Comparison of ENCODE assay signal across 8 cellular contexts in the genomic region with DNA sequence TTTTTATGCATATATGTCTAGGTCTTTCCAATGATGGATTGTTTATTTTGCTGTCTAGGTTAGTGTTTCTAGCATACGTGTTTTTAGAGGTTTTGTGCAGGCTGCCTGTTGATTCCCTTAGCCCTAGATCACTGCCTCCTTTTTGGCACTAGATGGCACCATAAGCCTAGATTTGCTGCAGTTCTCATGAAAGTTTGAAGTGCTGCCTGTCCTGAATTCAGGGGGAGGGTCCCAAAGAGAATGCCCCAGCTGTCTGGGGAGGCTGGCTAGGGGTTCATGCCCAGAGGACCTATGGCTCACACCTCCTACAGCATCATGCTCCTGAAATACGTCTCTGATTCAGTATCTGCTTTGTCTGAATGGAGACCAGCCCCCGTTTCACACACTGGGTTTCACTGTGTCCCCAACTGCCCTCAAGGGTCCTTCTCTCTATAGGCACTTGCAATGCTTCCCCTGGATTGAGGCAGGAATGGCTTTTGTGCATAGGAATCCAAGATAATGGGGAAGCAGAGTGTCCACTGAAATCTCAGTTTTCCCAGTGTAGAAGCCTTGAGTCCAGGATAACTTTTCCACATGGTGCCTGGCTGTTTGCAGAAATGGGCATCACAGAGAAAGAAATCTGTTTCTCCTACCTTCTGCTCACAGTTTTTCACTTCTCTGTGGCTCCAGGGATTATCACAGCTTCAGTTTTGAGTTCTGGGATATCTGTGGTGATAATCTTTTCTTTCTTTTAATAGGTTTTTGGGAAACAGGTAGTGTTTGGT. TPM values are rescaled to one million over a fixed set of nuclear protein-coding genes. Genes with fewer than 3 reads are reported as not detected.
DNase-seq lines count a peak whose midpoint lies in the region; ATAC-seq and TF ChIP-seq lines count a peak whose summit lies in the region.

No MANE protein-coding gene starts in this region.

- H3K27me3 Mint-ChIP-seq in activated T-cell treated with anti-CD3 and anti-CD28 coated beads, Interleukin-2, amount 50 U/mL, for 24 hours = peaks cover 9% of the 10 kb centered on the region

- peaks cover 7% of the 10 kb centered on the region for H3K9me3 Mint-ChIP-seq in activated T-cell treated with anti-CD3 and anti-CD28 coated beads, Interleukin-2, amount 50 U/mL, for 24 hours

- DNase-seq in DMS 273 treated with DMSO at 0.1 percent for 48 hours (lab: John Stamatoyannopoulos, UW) = peak; percentile 13
- DNase-seq in HuH-7.5 (ENCODE audit: low spot score) = peak; percentile 42
- peak; percentile 71 for DNase-seq in OCI-LY7 (ENCODE audit: low spot score)
- DNase-seq in activated T-cell treated with anti-CD3 and anti-CD28 coated beads, Interleukin-2, amount 50 U/mL, for 24 hours = peak; percentile 59
- DNase-seq in fibroblast of the conjunctiva (ENCODE audit: low read depth) = peak; percentile 67

- no peak overlapping the region for H3K4me3 Mint-ChIP-seq in activated T-cell treated with anti-CD3 and anti-CD28 coated beads, Interleukin-2, amount 50 U/mL, for 24 hours

- H3K79me2 ChIP-seq in OCI-LY7 (ENCODE audit: insufficient read depth, low read depth, low read length) = no peaks in the 10 kb centered on the region

- CTCF ChIA-PET in OCI-LY7 (lab: Charles Lee; ENCODE audit: unreplicated experiment) = no interaction called here

- H3K36me3 Mint-ChIP-seq in activated T-cell treated with anti-CD3 and anti-CD28 coated beads, Interleukin-2, amount 50 U/mL, for 24 hours (ENCODE audit: low read depth) = no peaks in the 10 kb centered on the region

- H2AFZ ChIP-seq in OCI-LY7 (ENCODE audit: low read length) = no peak overlapping the region

- H3K9me3 ChIP-seq in OCI-LY7 (ENCODE audit: low read length) = peaks cover 8% of the 10 kb centered on the region
- no peaks in the 10 kb centered on the region for H3K9me3 ChIP-seq in neutrophil

- H3K4me1 ChIP-seq in OCI-LY7 (ENCODE audit: insufficient read depth, low read length, poor library complexity, severe bottlenecking) (no peaks in the 10 kb centered on the region), neutrophil (ENCODE audit: control insufficient read depth in 1 of 2, insufficient read depth in 1 of 2, low read depth in 1 of 2, low read length in 1 of 2) (no peaks in the 10 kb centered on the region)

- no peaks in the 10 kb centered on the region for H3K27me3 ChIP-seq in neutrophil

- H4K20me1 ChIP-seq in OCI-LY7 (ENCODE audit: insufficient read depth, low read length) = no peaks in the 10 kb centered on the region

- H3K4me2 ChIP-seq in OCI-LY7 (ENCODE audit: low read length) = no peak overlapping the region

- POLR2A ChIA-PET in OCI-LY7 (lab: Charles Lee) = interaction anchor here (0.7 kb wide), 2 partner anchors 47 to 675 kb away, joined by 3 read pairs; no protein-coding TSS in a partner anchor

- H3K4me3 ChIP-seq in OCI-LY7 (ENCODE audit: low read depth, low read length, poor library complexity, severe bottlenecking) (no peak overlapping the region), neutrophil (ENCODE audit: low read depth in 1 of 2, low read length in 1 of 2) (no peak overlapping the region)

- H3K27ac ChIP-seq in OCI-LY7 (ENCODE audit: low read depth, low read length, poor library complexity, severe bottlenecking) (no peak overlapping the region), neutrophil (no peak overlapping the region)

- H3K27ac Mint-ChIP-seq in activated T-cell treated with anti-CD3 and anti-CD28 coated beads, Interleukin-2, amount 50 U/mL, for 24 hours = no peak overlapping the region

- peaks cover 2% of the 10 kb centered on the region for H3K4me1 Mint-ChIP-seq in activated T-cell treated with anti-CD3 and anti-CD28 coated beads, Interleukin-2, amount 50 U/mL, for 24 hours (ENCODE audit: low read depth)

- peak; percentile 95 for TF ChIP-seq CTCF in OCI-LY7 (conservative IDR thresholded peaks at IDR 0.05; ENCODE audit: low read length)
- TF ChIP-seq CTCF in neutrophil (IDR thresholded peaks at IDR 0.05) = peak; percentile 68

- no TSS peak for BruUV-seq in OCI-LY7 (replicated peaks; lab: Mats Ljungman, UMichigan)

- no peaks in the 10 kb centered on the region for H3K36me3 ChIP-seq in OCI-LY7 (ENCODE audit: insufficient read depth, low read length)
- no peaks in the 10 kb centered on the region for H3K36me3 ChIP-seq in neutrophil

- ATAC-seq in HG03354 (IDR thresholded peaks at IDR 0.05; ENCODE audit: poor library complexity, severe bottlenecking, unreplicated experiment) = no peak
- no peak for ATAC-seq in HG03432 (IDR thresholded peaks at IDR 0.05; ENCODE audit: unreplicated experiment)

- intact Hi-C loops in OCI-LY7 (cut with micrococcal nuclease; ENCODE audit: unreplicated experiment) = loop anchor here (1.0 to 2.0 kb wide), 4 partner anchors 87 to 851 kb away; no protein-coding TSS in a partner anchor

- H3K9me2 ChIP-seq in OCI-LY7 (ENCODE audit: insufficient read depth, low read length) = no peaks in the 10 kb centered on the region

RNA-seq across cellular contexts. Expression of gene TXNRD1, which starts 14.2 kb away (rescaled TPM):
- 132 and 140 TPM in 2 replicates for total RNA-seq in OCI-LY7 (2014; rRNA removed; shearing (Covaris generic))
- total RNA-seq in OCI-LY7 (2022) = 108 and 117 TPM in 2 replicates

Comparison
In these comparisons a context has a peak if more than half of its experiments do, and no peak if none do; other contexts are left out.
1. DNase-seq: peak in every context shown above with its lines; median percentile 71 in OCI-LY7; 67 in fibroblast of the conjunctiva; 59 in activated T-cell treated with anti-CD3 and anti-CD28 coated beads, Interleukin-2, amount 50 U/mL, for 24 hours; 42 in HuH-7.5; 13 in DMS 273 treated with DMSO at 0.1 percent for 48 hours.